In the genomic region with DNA sequence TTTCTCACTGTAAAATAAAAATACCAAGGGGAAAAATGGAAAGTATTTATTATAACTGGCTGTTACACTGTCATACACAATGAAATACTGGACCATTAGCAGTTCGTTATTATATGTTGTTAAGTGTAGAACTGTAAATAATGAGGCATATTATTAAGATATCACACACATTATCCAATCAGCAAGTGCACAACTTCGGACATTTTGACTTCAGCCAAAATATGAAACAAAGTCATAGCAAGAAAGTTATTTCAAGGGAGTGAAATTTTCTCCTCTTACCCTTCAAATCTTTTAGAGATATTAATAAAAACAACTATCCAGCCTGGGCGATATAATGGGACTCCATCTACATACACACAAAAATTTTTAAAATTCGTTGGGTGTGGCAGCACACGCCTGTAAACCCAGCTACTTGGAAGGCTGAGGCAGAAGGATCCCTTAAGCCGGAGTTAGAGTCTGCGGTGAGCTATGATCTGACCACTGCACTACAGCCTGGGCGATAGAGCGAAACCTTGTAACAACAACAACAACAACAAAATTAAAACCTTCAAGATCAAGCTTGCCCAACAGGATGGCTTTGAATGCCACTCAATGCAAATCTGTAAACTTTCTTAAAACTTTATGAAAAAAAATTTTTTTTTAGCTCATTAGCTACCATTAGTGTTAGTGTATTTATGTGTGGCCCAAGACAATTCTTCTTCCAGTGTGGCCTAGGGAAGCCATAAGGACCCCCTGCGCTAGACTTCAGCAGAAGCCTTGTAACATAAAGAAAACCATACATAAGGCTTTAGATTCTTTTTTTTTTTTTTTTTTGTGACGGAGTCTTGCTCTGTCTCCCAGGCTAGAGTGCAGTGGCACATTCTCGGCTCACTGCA, we compare ENCODE assay signal across 8 cellular contexts. TPM values are rescaled to one million over a fixed set of nuclear protein-coding genes. Genes with fewer than 3 reads are reported as not detected.
A peak's percentile ranks its signal among the peaks of the same experiment; 100 is the strongest.
DNase-seq lines count a peak whose midpoint lies in the region; ATAC-seq, FAIRE-seq and TF ChIP-seq lines count a peak whose summit lies in the region.

No MANE protein-coding gene starts in this region.

- H3K79me2 ChIP-seq in astrocyte (ENCODE audit: insufficient read depth, low read length), result peaks cover 33% of the 10 kb centered on the region

- H3K36me3 ChIP-seq in astrocyte (ENCODE audit: insufficient read depth, low read length), result no peaks in the 10 kb centered on the region
- no peaks in the 10 kb centered on the region for H3K36me3 ChIP-seq in mucosa of rectum (ENCODE audit: control insufficient read depth in 2 of 2, insufficient read depth in 2 of 2, low read length in 2 of 2)

- no peak for FAIRE-seq in astrocyte (lab: Jason Lieb, UNC)

- H4K20me1 ChIP-seq in astrocyte (ENCODE audit: insufficient read depth, low read length), result no peaks in the 10 kb centered on the region

- TF ChIP-seq CTCF in astrocyte (IDR thresholded peaks at IDR 0.05; ENCODE audit: insufficient read depth, low read depth, low read length), result no peak

- H3K27ac Mint-ChIP-seq in astrocyte (ENCODE audit: unreplicated experiment), result peak overlapping the region; percentile 53

- peak overlapping the region; percentile 85 for H3K4me3 Mint-ChIP-seq in astrocyte (ENCODE audit: unreplicated experiment)

- H3K4me1 ChIP-seq in astrocyte (ENCODE audit: insufficient read depth, low read length) (peaks cover 6% of the 10 kb centered on the region), mucosa of rectum (ENCODE audit: control insufficient read depth in 2 of 2, insufficient read depth in 2 of 2, low read length in 2 of 2) (peaks cover 4 to 6% of the 10 kb centered on the region in 2 donors)

- peaks cover 8% of the 10 kb centered on the region for H3K4me1 Mint-ChIP-seq in astrocyte (ENCODE audit: low read depth, unreplicated experiment)

- no peaks in the 10 kb centered on the region for H3K9me3 Mint-ChIP-seq in astrocyte (ENCODE audit: unreplicated experiment)

- no peak overlapping the region for H3K9ac ChIP-seq in astrocyte (ENCODE audit: low read length)
- peak overlapping the region; percentile 88 to 95 for H3K9ac ChIP-seq in mucosa of rectum (ENCODE audit: low read depth in 1 of 2, low read length in 2 of 2)

- ATAC-seq in HG03354 (IDR thresholded peaks at IDR 0.05; ENCODE audit: poor library complexity, severe bottlenecking, unreplicated experiment) (no peak), HG03469 (IDR thresholded peaks at IDR 0.05; ENCODE audit: unreplicated experiment) (no peak), HG02970 (IDR thresholded peaks at IDR 0.05; ENCODE audit: low FRiP score, unreplicated experiment) (no peak)

- no peak overlapping the region for H3K27ac ChIP-seq in astrocyte (ENCODE audit: low read depth, low read length)
- H3K27ac ChIP-seq in mucosa of rectum (ENCODE audit: low read depth in 2 of 2, low read length in 2 of 2), result peak overlapping the region; percentile 95 to 99

- H3K27me3 ChIP-seq in astrocyte (ENCODE audit: insufficient read depth, low read length) (no peaks in the 10 kb centered on the region), mucosa of rectum (ENCODE audit: control insufficient read depth in 2 of 2, insufficient read depth in 2 of 2, low read length in 2 of 2) (no peaks in the 10 kb centered on the region)

- peaks cover 2% of the 10 kb centered on the region for H3K36me3 Mint-ChIP-seq in astrocyte (ENCODE audit: low read depth, unreplicated experiment)

- no peak overlapping the region for H3K4me3 ChIP-seq in astrocyte (ENCODE audit: insufficient read depth, low read depth, low read length)
- peak overlapping the region; percentile 95 for H3K4me3 ChIP-seq in mucosa of rectum (ENCODE audit: low read length in 2 of 2)

- peak overlapping the region; percentile 99 for H2AFZ ChIP-seq in astrocyte (ENCODE audit: low read depth, low read length)

- H3K9me3 ChIP-seq in astrocyte (ENCODE audit: insufficient read depth, low read depth, low read length), result no peaks in the 10 kb centered on the region
- no peaks in the 10 kb centered on the region for H3K9me3 ChIP-seq in mucosa of rectum (ENCODE audit: control insufficient read depth in 2 of 2, low read length in 2 of 2)

- DNase-seq in GF-D8 (lab: John Stamatoyannopoulos, UW) (peak; percentile 46), KBM-7 (peak; percentile 67), astrocyte (ENCODE audit: low read depth) (no peak), inferior parietal cortex (ENCODE audit: extremely low spot score) (no peak)

- peak overlapping the region; percentile 88 for H3K4me2 ChIP-seq in astrocyte (ENCODE audit: low read length)

- no peaks in the 10 kb centered on the region for H3K27me3 Mint-ChIP-seq in astrocyte (ENCODE audit: low read depth, unreplicated experiment)

- in situ Hi-C loops in KBM-7 (cut with MboI; ENCODE audit: low pct_unique_long_range_greater_than_20kb, low sequenced_read_pairs), result no loop called here

RNA-seq across cellular contexts. Expression of gene CISD2, which starts 1.3 kb away (rescaled TPM):
- total RNA-seq in astrocyte, result 29.4 and 31.0 TPM in 2 replicates

RNA-seq across cellular contexts. Expression of gene UBE2D3, which starts 40.2 kb away (rescaled TPM):
- total RNA-seq in astrocyte, result 300 and 340 TPM in 2 replicates

Comparison
In these comparisons a context has a peak if more than half of its experiments do, and no peak if none do; other contexts are left out.
1. DNase-seq: peak in GF-D8 (single experiment) and KBM-7 (single experiment); none in astrocyte (single experiment) and inferior parietal cortex (single experiment).